Comparison of ENCODE assay signal across 11 cellular contexts in genomic region chr3:15171096-15171495, GRCh38. TPM values are rescaled to one million over a fixed set of nuclear protein-coding genes. Genes with fewer than 3 reads are reported as not detected.
DNase-seq lines count a peak whose midpoint lies in the region; ATAC-seq and TF ChIP-seq lines count a peak whose summit lies in the region.
"Had no signal": no experiment of that assay in that cellular context is flagged by ENCODE, and none has a peak within 500 bp of the region (broad histone marks: within the 10 kb centered on the region; RNA-seq: fewer than 3 reads in every experiment).

No MANE protein-coding gene starts in this region.

- no peaks in the 10 kb centered on the region for H3K36me3 ChIP-seq in liver (ENCODE audit: control insufficient read depth in 4 of 4, insufficient read depth in 3 of 4, low read depth in 1 of 4, low read length in 3 of 4)

- no peak overlapping the region for H3K9ac ChIP-seq in liver (ENCODE audit: low read depth in 1 of 2, low read length in 2 of 2)

- H3K27ac ChIP-seq in liver (ENCODE audit: low read depth in 1 of 2, low read length in 2 of 2), result peak overlapping the region in 1 of 2 donors; percentile 51

- TF ChIP-seq RAD21 in liver (IDR thresholded peaks at IDR 0.05), result peak; percentile 11 to 30

- no peak for TF ChIP-seq CTCF in liver (IDR thresholded peaks at IDR 0.05; ENCODE audit: low read depth, low read length, missing input control)

- H3K27me3 ChIP-seq in liver (ENCODE audit: control insufficient read depth in 4 of 4, insufficient read depth in 4 of 4, low read length in 3 of 4), result no peaks in the 10 kb centered on the region

- peak; percentile 65 for ATAC-seq in GM19023 (IDR thresholded peaks at IDR 0.05; ENCODE audit: unreplicated experiment)
- peak; percentile 47 for ATAC-seq in HG02763 (IDR thresholded peaks at IDR 0.05; ENCODE audit: unreplicated experiment)

- peak; percentile 5 to 35 for DNase-seq in NOMO-1 (lab: John Stamatoyannopoulos, UW; ENCODE audit: unreplicated experiment in 2 of 2)
- no peak for DNase-seq in NCI-H526 treated with DMSO at 0.1 percent for 48 hours (lab: John Stamatoyannopoulos, UW)
- DNase-seq in glomerular visceral epithelial cell (ENCODE audit: extremely low spot score), result no peak
- no peak for DNase-seq in H4 (ENCODE audit: low spot score)
- DNase-seq: activated CD4-positive, alpha-beta T cell treated with anti-CD3 and anti-CD28 coated beads for 1 hour; activated naive CD4-positive, alpha-beta T cell treated with Interleukin-2 at 50 U/mL for 16 hours; hippocampal formation; SHP77 had no signal

- 14% methylated on average over 3 of the region's 3 CpGs for WGBS in liver

- peaks cover 2 to 13% (median 9%) of the 10 kb centered on the region in 4 donors for H3K4me1 ChIP-seq in liver (ENCODE audit: control insufficient read depth in 4 of 4, insufficient read depth in 4 of 4, low read length in 3 of 4)

- no peak overlapping the region for H3K4me3 ChIP-seq in liver (ENCODE audit: low read depth in 1 of 3, low read length in 3 of 3)

- H3K9me3 ChIP-seq in liver (ENCODE audit: control insufficient read depth in 4 of 4, low read length in 3 of 4), result no peaks in the 10 kb centered on the region

TF ChIP-seq in liver, 16 proteins besides CTCF, POLR2A, EP300 and RAD21:
- TF ChIP-seq JUND (IDR thresholded peaks at IDR 0.05) (peak; percentile 45 to 68), REST (IDR thresholded peaks at IDR 0.05) (peak; percentile 40), TAF1 (conservative IDR thresholded peaks at IDR 0.05) (no peak), NR2F2 (IDR thresholded peaks at IDR 0.05) (peak; percentile 29), ATF3 (IDR thresholded peaks at IDR 0.05) (no peak), EGR1 (IDR thresholded peaks at IDR 0.05; ENCODE audit: low read depth in 2 of 2) (no peak), HNF4A (conservative IDR thresholded peaks at IDR 0.05) (peak; percentile 85 to 89), GABPA (IDR thresholded peaks at IDR 0.05 in 1 of 2, conservative IDR thresholded peaks at IDR 0.05 in 1 of 2) (no peak), HNF4G (IDR thresholded peaks at IDR 0.05) (peak; percentile 71), FOXA1 (IDR thresholded peaks at IDR 0.05) (peak; percentile 73), YY1 (IDR thresholded peaks at IDR 0.05) (peak; percentile 49), SP1 (IDR thresholded peaks at IDR 0.05) (peak; percentile 67), RXRA (IDR thresholded peaks at IDR 0.05) (peak; percentile 66 to 88), FOXA2 (IDR thresholded peaks at IDR 0.05) (peak; percentile 88)
- TF ChIP-seq, protein P1, sequence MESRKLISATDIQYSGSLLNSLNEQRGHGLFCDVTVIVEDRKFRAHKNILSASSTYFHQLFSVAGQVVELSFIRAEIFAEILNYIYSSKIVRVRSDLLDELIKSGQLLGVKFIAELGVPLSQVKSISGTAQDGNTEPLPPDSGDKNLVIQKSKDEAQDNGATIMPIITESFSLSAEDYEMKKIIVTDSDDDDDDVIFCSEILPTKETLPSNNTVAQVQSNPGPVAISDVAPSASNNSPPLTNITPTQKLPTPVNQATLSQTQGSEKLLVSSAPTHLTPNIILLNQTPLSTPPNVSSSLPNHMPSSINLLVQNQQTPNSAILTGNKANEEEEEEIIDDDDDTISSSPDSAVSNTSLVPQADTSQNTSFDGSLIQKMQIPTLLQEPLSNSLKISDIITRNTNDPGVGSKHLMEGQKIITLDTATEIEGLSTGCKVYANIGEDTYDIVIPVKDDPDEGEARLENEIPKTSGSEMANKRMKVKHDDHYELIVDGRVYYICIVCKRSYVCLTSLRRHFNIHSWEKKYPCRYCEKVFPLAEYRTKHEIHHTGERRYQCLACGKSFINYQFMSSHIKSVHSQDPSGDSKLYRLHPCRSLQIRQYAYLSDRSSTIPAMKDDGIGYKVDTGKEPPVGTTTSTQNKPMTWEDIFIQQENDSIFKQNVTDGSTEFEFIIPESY (IDR thresholded peaks at IDR 0.05), result peak; percentile 48
- TF ChIP-seq, protein P2, sequence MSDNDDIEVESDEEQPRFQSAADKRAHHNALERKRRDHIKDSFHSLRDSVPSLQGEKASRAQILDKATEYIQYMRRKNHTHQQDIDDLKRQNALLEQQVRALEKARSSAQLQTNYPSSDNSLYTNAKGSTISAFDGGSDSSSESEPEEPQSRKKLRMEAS (IDR thresholded peaks at IDR 0.05), result peak; percentile 76

RNA-seq across cellular contexts. Expression of gene CAPN7, which starts 35.0 kb away (rescaled TPM):
- 10 to 100 TPM; 24.7 to 41.9 TPM for total RNA-seq in liver
- polyA plus RNA-seq in liver, result 10 to 100 TPM in 1 of 2 donors, 1 to 10 TPM in 1; 9.5 to 11.2 TPM
- 14.3 and 18.8 TPM in 2 replicates for total RNA-seq in H4 (2014; rRNA removed; shearing (Covaris generic))

Comparison
In these comparisons a context has a peak if more than half of its experiments do, and no peak if none do; other contexts are left out.
1. DNase-seq: peak in NOMO-1 (2 of 2); none in NCI-H526 treated with DMSO at 0.1 percent for 48 hours (single experiment), glomerular visceral epithelial cell (single experiment) and H4 (single experiment).